ENCODE assay signal across 37 cellular contexts in the genomic region with DNA sequence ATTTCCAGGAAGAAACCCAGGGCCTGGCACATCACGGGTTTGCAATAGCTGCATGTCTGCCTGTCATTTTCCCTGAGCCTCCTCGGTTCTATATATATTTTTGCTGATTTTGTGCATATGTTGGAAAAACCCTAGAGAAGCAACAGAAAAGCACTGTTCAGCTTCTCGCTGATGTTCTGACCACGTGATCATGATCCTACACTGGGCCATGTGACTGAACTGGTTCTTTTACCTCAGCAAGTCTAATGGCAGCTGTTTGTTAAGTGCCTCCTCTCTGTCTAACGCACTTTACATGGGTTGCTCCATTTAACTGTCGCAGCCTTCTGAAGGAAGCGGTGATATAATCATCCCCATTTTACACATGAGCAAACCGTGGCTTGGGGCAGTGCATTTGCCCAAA.
"Had no signal": no experiment of that assay in that cellular context is flagged by ENCODE, and none has a peak within 500 bp of the region (broad histone marks: within the 10 kb centered on the region; RNA-seq: fewer than 3 reads in every experiment).

No MANE protein-coding gene starts in this region.

- H3K36me3 Mint-ChIP-seq: activated CD4-positive, alpha-beta memory T cell treated with anti-CD3 and anti-CD28 coated beads for 36 hours; activated CD8-positive, alpha-beta memory T cell treated with anti-CD3 and anti-CD28 coated beads, Interleukin-2, amount 10 ng/mL, durations not matched to agents 7 days and 5 days; activated naive CD4-positive, alpha-beta T cell treated with anti-CD3 and anti-CD28 coated beads, Interleukin-2, amount 50 U/mL, for 24 hours; activated naive CD8-positive, alpha-beta T cell treated with anti-CD3 and anti-CD28 coated beads for 36 hours had no signal

- H3K4me1 Mint-ChIP-seq: activated CD4-positive, alpha-beta T cell treated with anti-CD3 and anti-CD28 coated beads for 36 hours; activated CD4-positive, alpha-beta T cell treated with anti-CD3 and anti-CD28 coated beads, Interleukin-2, amount 10 ng/mL, durations not matched to agents 24 days and 14 days; activated CD8-positive, alpha-beta memory T cell treated with anti-CD3 and anti-CD28 coated beads, Interleukin-2, amount 10 ng/mL, durations not matched to agents 7 days and 5 days; activated naive CD4-positive, alpha-beta T cell treated with anti-CD3 and anti-CD28 coated beads, Interleukin-2, amount 50 U/mL, for 24 hours; activated naive CD8-positive, alpha-beta T cell treated with anti-CD3 and anti-CD28 coated beads for 36 hours; activated naive CD8-positive, alpha-beta T cell treated with anti-CD3 and anti-CD28 coated beads, Interleukin-2, amount 50 U/mL, for 24 hours; endodermal cell; T-helper 17 cell had no signal

- H3K27ac ChIP-seq: adrenal gland, body of pancreas, cardiac muscle cell, coronary artery, dorsolateral prefrontal cortex had no signal

- FAIRE-seq: frontal cortex had no signal

- H3K9me3 ChIP-seq: adrenal gland, body of pancreas had no signal

- H3K36me3 ChIP-seq: adrenal gland, cardiac muscle cell had no signal

- ATAC-seq: activated CD4-positive, alpha-beta T cell treated with anti-CD3 and anti-CD28 coated beads for 36 hours; activated CD8-positive, alpha-beta memory T cell treated with anti-CD3 and anti-CD28 coated beads, Interleukin-2, amount 10 ng/mL, durations not matched to agents 7 days and 5 days; activated CD8-positive, alpha-beta T cell treated with anti-CD3 and anti-CD28 coated beads, Interleukin-2, amount 10 ng/mL, durations not matched to agents 7 days and 5 days; activated naive CD8-positive, alpha-beta T cell treated with anti-CD3 and anti-CD28 coated beads, Interleukin-2, amount 50 U/mL, for 24 hours; body of pancreas; esophagus mucosa; T-helper 17 cell had no signal

- H3K27me3 Mint-ChIP-seq: activated CD4-positive, alpha-beta T cell treated with anti-CD3 and anti-CD28 coated beads for 36 hours; activated naive CD4-positive, alpha-beta T cell treated with anti-CD3 and anti-CD28 coated beads, Interleukin-2, amount 50 U/mL, for 24 hours; activated naive CD8-positive, alpha-beta T cell treated with anti-CD3 and anti-CD28 coated beads, Interleukin-2, amount 50 U/mL, for 24 hours had no signal

- H3K4me3 Mint-ChIP-seq: activated CD4-positive, alpha-beta memory T cell treated with anti-CD3 and anti-CD28 coated beads for 36 hours; activated CD4-positive, alpha-beta T cell treated with anti-CD3 and anti-CD28 coated beads for 36 hours; activated CD4-positive, alpha-beta T cell treated with anti-CD3 and anti-CD28 coated beads, Interleukin-2, amount 10 ng/mL, durations not matched to agents 24 days and 14 days; activated CD8-positive, alpha-beta memory T cell treated with anti-CD3 and anti-CD28 coated beads, Interleukin-2, amount 10 ng/mL, durations not matched to agents 7 days and 5 days; activated CD8-positive, alpha-beta T cell treated with anti-CD3 and anti-CD28 coated beads, Interleukin-2, amount 10 ng/mL, durations not matched to agents 7 days and 5 days; activated naive CD4-positive, alpha-beta T cell treated with anti-CD3 and anti-CD28 coated beads for 36 hours; activated naive CD4-positive, alpha-beta T cell treated with anti-CD3 and anti-CD28 coated beads, Interleukin-2, amount 50 U/mL, for 24 hours; activated naive CD8-positive, alpha-beta T cell treated with anti-CD3 and anti-CD28 coated beads for 36 hours; activated naive CD8-positive, alpha-beta T cell treated with anti-CD3 and anti-CD28 coated beads, Interleukin-2, amount 50 U/mL, for 24 hours; activated T-helper 1 cell treated with anti-CD3 and anti-CD28 coated beads, Interleukin-12 subunit alpha, Interleukin-12 subunit beta, Interleukin-2, Interleukin-4 antibody, amounts not matched to agents 30 ng/mL and 10 ng/mL and 1 ng/mL, durations not matched to agents 14 hours and 24 hours and 36 hours; dendritic cell treated with granulocyte-macrophage colony-stimulating factor and Interleukin-4, amounts not matched to agents 40 ng/mL and 50 ng/mL, for 4 days; endodermal cell; T-helper 17 cell; T-helper 2 cell treated with Interferon-gamma antibody and Interleukin-4, amounts not matched to agents 5 μg/mL and 100 μg/mL, for 36 hours had no signal

- H3K27ac Mint-ChIP-seq: activated CD4-positive, alpha-beta memory T cell treated with anti-CD3 and anti-CD28 coated beads for 36 hours; activated CD4-positive, alpha-beta T cell treated with anti-CD3 and anti-CD28 coated beads for 36 hours; activated CD4-positive, alpha-beta T cell treated with anti-CD3 and anti-CD28 coated beads, Interleukin-2, amount 10 ng/mL, durations not matched to agents 24 days and 14 days; activated CD8-positive, alpha-beta memory T cell treated with anti-CD3 and anti-CD28 coated beads, Interleukin-2, amount 10 ng/mL, durations not matched to agents 7 days and 5 days; activated CD8-positive, alpha-beta T cell treated with anti-CD3 and anti-CD28 coated beads, Interleukin-2, amount 10 ng/mL, durations not matched to agents 7 days and 5 days; activated naive CD4-positive, alpha-beta T cell treated with anti-CD3 and anti-CD28 coated beads for 36 hours; activated naive CD4-positive, alpha-beta T cell treated with anti-CD3 and anti-CD28 coated beads, Interleukin-2, amount 50 U/mL, for 24 hours; activated naive CD8-positive, alpha-beta T cell treated with anti-CD3 and anti-CD28 coated beads for 36 hours; activated naive CD8-positive, alpha-beta T cell treated with anti-CD3 and anti-CD28 coated beads, Interleukin-2, amount 50 U/mL, for 24 hours; activated T-helper 1 cell treated with anti-CD3 and anti-CD28 coated beads, Interleukin-12 subunit alpha, Interleukin-12 subunit beta, Interleukin-2, Interleukin-4 antibody, amounts not matched to agents 30 ng/mL and 10 ng/mL and 1 ng/mL, durations not matched to agents 14 hours and 24 hours and 36 hours; activated T-helper 2 cell treated with anti-CD3 and anti-CD28 coated beads, Interferon-gamma antibody, Interleukin-2, Interleukin-4, amounts not matched to agents 10 μg/mL and 5 μg/mL and 100 μg/mL, durations not matched to agents 14 hours and 24 hours and 36 hours; dendritic cell treated with granulocyte-macrophage colony-stimulating factor and Interleukin-4, amounts not matched to agents 40 ng/mL and 50 ng/mL, for 4 days; endodermal cell; T-helper 17 cell; T-helper 2 cell treated with Interferon-gamma antibody and Interleukin-4, amounts not matched to agents 5 μg/mL and 100 μg/mL, for 36 hours had no signal

- H3K4me1 ChIP-seq: adrenal gland, body of pancreas had no signal

- H3K27me3 ChIP-seq: adrenal gland, body of pancreas, cardiac muscle cell had no signal

- H3K9me3 Mint-ChIP-seq: activated CD4-positive, alpha-beta memory T cell treated with anti-CD3 and anti-CD28 coated beads for 36 hours; activated CD4-positive, alpha-beta T cell treated with anti-CD3 and anti-CD28 coated beads, Interleukin-2, amount 10 ng/mL, durations not matched to agents 24 days and 14 days; activated naive CD4-positive, alpha-beta T cell treated with anti-CD3 and anti-CD28 coated beads for 36 hours; activated naive CD4-positive, alpha-beta T cell treated with anti-CD3 and anti-CD28 coated beads, Interleukin-2, amount 50 U/mL, for 24 hours; activated naive CD8-positive, alpha-beta T cell treated with anti-CD3 and anti-CD28 coated beads for 36 hours; activated naive CD8-positive, alpha-beta T cell treated with anti-CD3 and anti-CD28 coated beads, Interleukin-2, amount 50 U/mL, for 24 hours; activated T-helper 1 cell treated with anti-CD3 and anti-CD28 coated beads, Interleukin-12 subunit alpha, Interleukin-12 subunit beta, Interleukin-2, Interleukin-4 antibody, amounts not matched to agents 30 ng/mL and 10 ng/mL and 1 ng/mL, durations not matched to agents 14 hours and 24 hours and 36 hours; activated T-helper 2 cell treated with anti-CD3 and anti-CD28 coated beads, Interferon-gamma antibody, Interleukin-2, Interleukin-4, amounts not matched to agents 10 μg/mL and 5 μg/mL and 100 μg/mL, durations not matched to agents 14 hours and 24 hours and 36 hours; dendritic cell treated with granulocyte-macrophage colony-stimulating factor and Interleukin-4, amounts not matched to agents 40 ng/mL and 50 ng/mL, for 4 days; endodermal cell; T-helper 2 cell treated with Interferon-gamma antibody and Interleukin-4, amounts not matched to agents 5 μg/mL and 100 μg/mL, for 36 hours had no signal

- H3K4me3 ChIP-seq: adrenal gland, body of pancreas, cardiac muscle cell, coronary artery, dorsolateral prefrontal cortex had no signal

- DNase-seq: activated CD4-positive, alpha-beta memory T cell treated with anti-CD3 and anti-CD28 coated beads for 36 hours; activated CD4-positive, alpha-beta T cell treated with anti-CD3 and anti-CD28 coated beads for 36 hours; activated CD4-positive, alpha-beta T cell treated with anti-CD3 and anti-CD28 coated beads, Interleukin-2, amount 10 ng/mL, durations not matched to agents 24 days and 14 days; activated CD4-positive, CD25-positive, alpha-beta regulatory T cell; activated CD4-positive, CD25-positive, alpha-beta regulatory T cell treated with anti-CD3 and anti-CD28 coated beads, Interleukin-2, amount 50 U/mL, for 72 hours; activated CD8-positive, alpha-beta memory T cell treated with anti-CD3 and anti-CD28 coated beads, Interleukin-2, amount 10 ng/mL, durations not matched to agents 7 days and 5 days; activated CD8-positive, alpha-beta memory T cell treated with anti-CD3 and anti-CD28 coated beads, Interleukin-2, amount 50 U/mL, for 4 hours; activated CD8-positive, alpha-beta T cell treated with anti-CD3 and anti-CD28 coated beads, Interleukin-2, amount 10 ng/mL, durations not matched to agents 7 days and 5 days; activated effector memory CD4-positive, alpha-beta T cell treated with anti-CD3 and anti-CD28 coated beads, Interleukin-2, amount 50 U/mL, for 16 hours; activated naive CD4-positive, alpha-beta T cell treated with anti-CD3 and anti-CD28 coated beads for 36 hours; activated naive CD8-positive, alpha-beta T cell treated with anti-CD3 and anti-CD28 coated beads for 36 hours; activated naive CD8-positive, alpha-beta T cell treated with anti-CD3 and anti-CD28 coated beads, Interleukin-2, amount 50 U/mL, for 24 hours; activated T-cell treated with anti-CD3 and anti-CD28 coated beads, Interleukin-2, amount 50 U/mL, for 1 hour; activated T-cell treated with anti-CD3 and anti-CD28 coated beads, Interleukin-2, amount 50 U/mL, for 48 hours; adrenal gland; amygdala; aorta; body of pancreas; central memory CD4-positive, alpha-beta T cell; cerebellar nuclear complex; dorsolateral prefrontal cortex; effector memory CD4-positive, alpha-beta T cell; endodermal cell; foreskin fibroblast; head of caudate nucleus; T-helper 1 cell; T-helper 17 cell; T1000 had no signal
